ENCODE assay signal across 1 cellular context in genomic region chr4:157043131-157043530, GRCh38.
TF ChIP-seq lines count a peak whose summit lies in the region.

No MANE protein-coding gene starts in this region.

TF ChIP-seq in GM23338, 12 proteins besides CTCF, POLR2A, EP300 and RAD21 (continued from another document):
- TF ChIP-seq ZNF462 (CRISPR knock-in tag; IDR thresholded peaks at IDR 0.05) (no peak), STAT1 (IDR thresholded peaks at IDR 0.05; ENCODE audit: unreplicated experiment) (no peak), JUNB (IDR thresholded peaks at IDR 0.05; ENCODE audit: unreplicated experiment) (no peak), REST (IDR thresholded peaks at IDR 0.05; ENCODE audit: unreplicated experiment) (no peak), CREB1 (CRISPR knock-in tag; IDR thresholded peaks at IDR 0.05; ENCODE audit: low read depth) (no peak)
